Comparison of ENCODE assay signal across 9 cellular contexts in the genomic region with DNA sequence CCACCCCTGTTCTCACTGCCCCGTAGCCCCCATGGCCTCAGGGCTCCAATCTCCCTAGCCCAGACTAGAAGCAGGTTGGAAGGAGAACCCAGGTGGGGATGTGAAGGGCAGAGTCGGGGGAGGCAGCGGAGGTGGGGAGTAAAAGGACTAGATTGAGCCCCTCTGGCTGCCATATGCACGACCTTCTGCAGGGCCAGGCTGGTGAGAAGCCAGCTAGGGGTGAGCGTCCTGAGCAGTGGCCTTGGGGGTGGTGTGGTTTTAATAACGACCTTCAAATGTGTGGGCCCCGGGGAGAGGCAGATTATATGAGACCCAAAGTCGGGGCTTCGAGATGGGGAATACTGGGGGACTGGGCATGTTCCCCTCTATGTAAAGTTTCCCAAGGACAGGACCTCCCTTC.
DNase-seq lines count a peak whose midpoint lies in the region; ATAC-seq and TF ChIP-seq lines count a peak whose summit lies in the region.
"Had no signal": no experiment of that assay in that cellular context is flagged by ENCODE, and none has a peak within 500 bp of the region (broad histone marks: within the 10 kb centered on the region; RNA-seq: fewer than 3 reads in every experiment).

No MANE protein-coding gene starts in this region.

- no peak overlapping the region for H3K27ac Mint-ChIP-seq in activated CD4-positive, alpha-beta T cell treated with anti-CD3 and anti-CD28 coated beads for 36 hours

- H3K27ac ChIP-seq in adrenal gland (peak overlapping the region; percentile 96 to 100 (median 99)), mesendoderm (ENCODE audit: low read depth, low read length) (peak overlapping the region; percentile 84), substantia nigra (ENCODE audit: low read depth, low read length, poor library complexity, severe bottlenecking) (peak overlapping the region; percentile 84)

- no peak for TF ChIP-seq POLR2A in adrenal gland (IDR thresholded peaks at IDR 0.05)

- no peak overlapping the region for H4K8ac ChIP-seq in mesendoderm (ENCODE audit: low read depth, low read length)

- H3K4me1 Mint-ChIP-seq in activated CD4-positive, alpha-beta T cell treated with anti-CD3 and anti-CD28 coated beads for 36 hours = peaks cover 31% of the 10 kb centered on the region

- peak overlapping the region; percentile 96 for H3K18ac ChIP-seq in mesendoderm (ENCODE audit: low read length)

- H3K9me3 Mint-ChIP-seq in activated CD4-positive, alpha-beta T cell treated with anti-CD3 and anti-CD28 coated beads for 36 hours (ENCODE audit: low read depth) = no peaks in the 10 kb centered on the region

- peak overlapping the region; percentile 51 for H2BK5ac ChIP-seq in mesendoderm (ENCODE audit: low read length)

- H4K5ac ChIP-seq in mesendoderm (ENCODE audit: low read length) = no peak overlapping the region

- H3K4ac ChIP-seq in mesendoderm (ENCODE audit: low read depth, low read length) = peak overlapping the region; percentile 93

- WGBS in adrenal gland, 4 donors = 45 to 73% (median 52%) methylated on average over 6 to 9 of the region's 9 CpGs
- no CpG with 5 or more reads among the region's 9 CpGs for WGBS in mesendoderm (ENCODE audit: extremely low coverage, insufficient coverage, low lambda C conversion rate)

- TF ChIP-seq CTCF in adrenal gland (IDR thresholded peaks at IDR 0.05) = no peak

- no peak for ATAC-seq in activated CD4-positive, alpha-beta T cell treated with anti-CD3 and anti-CD28 coated beads for 36 hours
- ATAC-seq in GM18870 (IDR thresholded peaks at IDR 0.05; ENCODE audit: unreplicated experiment) (no peak), HG03095 (IDR thresholded peaks at IDR 0.05; ENCODE audit: unreplicated experiment) (no peak)

- H3K27me3 ChIP-seq in adrenal gland = no peaks in the 10 kb centered on the region
- no peaks in the 10 kb centered on the region for H3K27me3 ChIP-seq in mesendoderm (ENCODE audit: insufficient read depth, low read length, poor library complexity)

- H3K4me1 ChIP-seq in adrenal gland (replicated peaks in 1 of 2) = peaks cover 65 to 92% of the 10 kb centered on the region in 2 donors
- H3K4me1 ChIP-seq in mesendoderm (ENCODE audit: control insufficient read depth, low read depth, low read length) = peaks cover 15% of the 10 kb centered on the region

- intact Hi-C loops in activated CD4-positive, alpha-beta T cell treated with anti-CD3 and anti-CD28 coated beads for 36 hours (cut with DNase I, micrococcal nuclease) = loop anchor here in 1 of 2 experiments (10.0 kb wide), 1 partner anchor 307 kb away; a partner anchor contains a TSS
- intact Hi-C loops in adrenal gland (cut with DNase I) = loop anchor here in 1 of 2 donors (10.0 kb wide), 2 partner anchors 157 to 337 kb away; no protein-coding TSS in a partner anchor

- H2BK120ac ChIP-seq in mesendoderm (ENCODE audit: low read depth, low read length) = no peak overlapping the region

- no peak overlapping the region for H3K4me2 ChIP-seq in mesendoderm (ENCODE audit: low read length)

- no peaks in the 10 kb centered on the region for H3K36me3 Mint-ChIP-seq in activated CD4-positive, alpha-beta T cell treated with anti-CD3 and anti-CD28 coated beads for 36 hours (ENCODE audit: low read depth)

- H3K4me3 Mint-ChIP-seq in activated CD4-positive, alpha-beta T cell treated with anti-CD3 and anti-CD28 coated beads for 36 hours = peak overlapping the region; percentile 33

- H2BK15ac ChIP-seq in mesendoderm (replicated peaks; ENCODE audit: low read depth) = no peak overlapping the region

- H3K36me3 ChIP-seq in adrenal gland (replicated peaks in 1 of 2) (no peaks in the 10 kb centered on the region), mesendoderm (ENCODE audit: control insufficient read depth, insufficient read depth, low read length) (no peaks in the 10 kb centered on the region)

- no peaks in the 10 kb centered on the region for H3K27me3 Mint-ChIP-seq in activated CD4-positive, alpha-beta T cell treated with anti-CD3 and anti-CD28 coated beads for 36 hours

- peak overlapping the region; percentile 72 for H3K56ac ChIP-seq in mesendoderm (ENCODE audit: low read length)

- H3K4me3 ChIP-seq in adrenal gland (peak overlapping the region in 1 of 4 donors; percentile 65), mesendoderm (ENCODE audit: low read length) (no peak overlapping the region)

- CTCF ChIA-PET in activated CD4-positive, alpha-beta T cell treated with anti-CD3 and anti-CD28 coated beads for 36 hours (lab: Charles Lee) = interaction anchor here (0.8 kb wide), 2 partner anchors 10 to 21 kb away, joined by 3 to 4 read pairs; no protein-coding TSS in a partner anchor

- no peaks in the 10 kb centered on the region for H3K79me1 ChIP-seq in mesendoderm (ENCODE audit: low read length)

- H2AK5ac ChIP-seq in mesendoderm (ENCODE audit: low read length) = no peak overlapping the region

- H3K79me2 ChIP-seq in mesendoderm (ENCODE audit: control insufficient read depth, insufficient read depth, low read length) = no peaks in the 10 kb centered on the region

- H3K9ac ChIP-seq in mesendoderm (ENCODE audit: low read length) = peak overlapping the region; percentile 74

- POLR2A ChIA-PET in activated CD4-positive, alpha-beta T cell treated with anti-CD3 and anti-CD28 coated beads for 36 hours (lab: Charles Lee) = no interaction called here

- no peak overlapping the region for H3K23ac ChIP-seq in mesendoderm (ENCODE audit: low read length)

- DNase-seq in activated CD4-positive, alpha-beta T cell treated with anti-CD3 and anti-CD28 coated beads for 36 hours = no peak
- DNase-seq in activated CD4-positive, alpha-beta T cell treated with anti-CD3 and anti-CD28 coated beads for 48 hours = no peak
- DNase-seq in adrenal gland (peak in 4 of 7 donors; percentile 48 to 59 (median 52)), mesendoderm (no peak), substantia nigra (lab: John Stamatoyannopoulos, UW) (no peak)
- no peak for DNase-seq in stimulated activated CD4-positive, alpha-beta T cell treated with anti-CD3 and anti-CD28 coated beads, Interleukin-4, amount 100 ng/mL, for 4 hours
- DNase-seq: foreskin melanocyte had no signal

- no peaks in the 10 kb centered on the region for H3K9me3 ChIP-seq in adrenal gland (replicated peaks in 1 of 3)

Comparison
In these comparisons a context has a peak if more than half of its experiments do, and no peak if none do; other contexts are left out.
1. DNase-seq: peak in adrenal gland (4 of 7); none in activated CD4-positive, alpha-beta T cell treated with anti-CD3 and anti-CD28 coated beads for 36 hours (single experiment), activated CD4-positive, alpha-beta T cell treated with anti-CD3 and anti-CD28 coated beads for 48 hours (single experiment), mesendoderm (single experiment), substantia nigra (0 of 49) and stimulated activated CD4-positive, alpha-beta T cell treated with anti-CD3 and anti-CD28 coated beads, Interleukin-4, amount 100 ng/mL, for 4 hours (0 of 2).
2. Peak in every context shown above with its lines, with median percentiles within 50 percentile points of each other: H3K27ac ChIP-seq.